In genomic region chr2:51620830-51621229, GRCh38 we compare ENCODE assay signal across 30 cellular contexts.
A peak's percentile ranks its signal among the peaks of the same experiment; 100 is the strongest.
DNase-seq lines count a peak whose midpoint lies in the region; ATAC-seq, FAIRE-seq and TF ChIP-seq lines count a peak whose summit lies in the region.
"Had no signal": no experiment of that assay in that cellular context is flagged by ENCODE, and none has a peak within 500 bp of the region (broad histone marks: within the 10 kb centered on the region; RNA-seq: fewer than 3 reads in every experiment).

No MANE protein-coding gene starts in this region.

- CTCF ChIA-PET in RWPE1 (lab: Yijun Ruan, JAX) = no interaction called here
- CTCF ChIA-PET in endothelial cell of umbilical vein (lab: Charles Lee) = no interaction called here

- peak overlapping the region; percentile 16 for H3K4me2 ChIP-seq in endothelial cell of umbilical vein (ENCODE audit: insufficient read depth, low read length)
- H3K4me2 ChIP-seq: SK-N-SH had no signal

- ATAC-seq in gastroesophageal sphincter = no peak
- ATAC-seq: activated naive CD4-positive, alpha-beta T cell treated with anti-CD3 and anti-CD28 coated beads, Interleukin-2, amount 50 U/mL, for 72 hours; gastrocnemius medialis; Right ventricle myocardium inferior; stimulated activated effector memory CD8-positive, alpha-beta T cell treated with anti-CD3 and anti-CD28 coated beads, Interleukin-12 subunit alpha, Interleukin-12 subunit beta, amount 100 ng/mL, for 72 hours; WTC11 had no signal

- TF ChIP-seq POLR2A in endothelial cell of umbilical vein (IDR thresholded peaks at IDR 0.05; ENCODE audit: low read depth, low read length) = no peak
- no peak for TF ChIP-seq POLR2A in gastroesophageal sphincter (IDR thresholded peaks at IDR 0.05)

- peaks cover 9% of the 10 kb centered on the region for H3K4me1 ChIP-seq in endothelial cell of umbilical vein (ENCODE audit: control insufficient read depth, extremely low read depth, insufficient read depth, low read length)
- H3K4me1 ChIP-seq in gastroesophageal sphincter = no peaks in the 10 kb centered on the region
- H3K4me1 ChIP-seq: gastrocnemius medialis, transverse colon had no signal

- H2AFZ ChIP-seq in endothelial cell of umbilical vein (ENCODE audit: low read depth, low read length) = no peak overlapping the region

- H3K27ac ChIP-seq in RWPE1 = no peak overlapping the region
- no peak overlapping the region for H3K27ac ChIP-seq in endothelial cell of umbilical vein (ENCODE audit: insufficient read depth, low read depth, low read length)
- no peak overlapping the region for H3K27ac ChIP-seq in gastroesophageal sphincter
- H3K27ac ChIP-seq: gastrocnemius medialis, HL-60, transverse colon had no signal

- in situ Hi-C loops in GM13976 (cut with MboI; ENCODE audit: low sequenced_read_pairs, unreplicated experiment) = no loop called here

- TF ChIP-seq CTCF in RWPE1 (conservative IDR thresholded peaks at IDR 0.05; ENCODE audit: low read depth) = no peak
- no peak for TF ChIP-seq CTCF in endothelial cell of umbilical vein (IDR thresholded peaks at IDR 0.05; ENCODE audit: extremely low read depth in 1 of 2, insufficient read depth in 1 of 2, low read depth in 1 of 2, low read length in 2 of 2)
- TF ChIP-seq CTCF in gastroesophageal sphincter (IDR thresholded peaks at IDR 0.05) = no peak
- no peak for TF ChIP-seq CTCF in GM13976 (IDR thresholded peaks at IDR 0.05; ENCODE audit: borderline replicate concordance, control extremely low read depth, extremely low read depth, insufficient read depth, missing control alignments)

- no peak for TF ChIP-seq EP300 in gastroesophageal sphincter (IDR thresholded peaks at IDR 0.05)

- dilution Hi-C loops in endothelial cell of umbilical vein (cut with MboI; ENCODE audit: extremely low pct_ligation_motif_present, low sequenced_read_pairs) = no loop called here

- peak; percentile 60 for FAIRE-seq in endothelial cell of umbilical vein (lab: Jason Lieb, UNC)
- FAIRE-seq: D721Med had no signal

- POLR2A ChIA-PET in RWPE1 (lab: Yijun Ruan, JAX; ENCODE audit: low non-redundant PET) = no interaction called here
- POLR2A ChIA-PET in endothelial cell of umbilical vein (lab: Charles Lee) = no interaction called here

- H3K4me3 ChIP-seq in endothelial cell of umbilical vein (replicated peaks in 1 of 3; ENCODE audit: insufficient read depth in 1 of 3, low read depth in 1 of 3, low read length in 3 of 3) (no peak overlapping the region), gastroesophageal sphincter (no peak overlapping the region)
- H3K4me3 ChIP-seq: gastrocnemius medialis, transverse colon had no signal

- H4K20me1 ChIP-seq in endothelial cell of umbilical vein (replicated peaks; ENCODE audit: control insufficient read depth, extremely low read depth, insufficient read depth, low read length) = no peaks in the 10 kb centered on the region

- H3K9me3 ChIP-seq in endothelial cell of umbilical vein (replicated peaks; ENCODE audit: control insufficient read depth, insufficient read depth, low read length) = no peaks in the 10 kb centered on the region
- H3K9me3 ChIP-seq in gastroesophageal sphincter = no peaks in the 10 kb centered on the region
- H3K9me3 ChIP-seq: gastrocnemius medialis, SK-N-SH, transverse colon had no signal

- BruUV-seq in endothelial cell of umbilical vein (replicated peaks; lab: Mats Ljungman, UMichigan) = no TSS peak

- no peaks in the 10 kb centered on the region for H3K79me2 ChIP-seq in endothelial cell of umbilical vein (ENCODE audit: control insufficient read depth, insufficient read depth, low read length)

- no peaks in the 10 kb centered on the region for H3K36me3 ChIP-seq in endothelial cell of umbilical vein (ENCODE audit: control insufficient read depth in 2 of 2, extremely low read depth in 1 of 2, insufficient read depth in 2 of 2, low read length in 2 of 2)
- H3K36me3 ChIP-seq in gastroesophageal sphincter = no peaks in the 10 kb centered on the region
- H3K36me3 ChIP-seq: gastrocnemius medialis, transverse colon had no signal

- no peak overlapping the region for H3K9ac ChIP-seq in endothelial cell of umbilical vein (replicated peaks; ENCODE audit: extremely low read depth, insufficient read depth, low read length)
- H3K9ac ChIP-seq: SK-N-SH had no signal

- WGBS in gastroesophageal sphincter (ENCODE audit: low coverage in 1 of 2), 2 donors = 25 to 63% methylated on average over 1 of the region's 1 CpG

- DNase-seq in NCI-H748 (lab: John Stamatoyannopoulos, UW; ENCODE audit: unreplicated experiment) (peak; percentile 11), NCI-H748 treated with DMSO at 0.1 percent for 48 hours (lab: John Stamatoyannopoulos, UW) (no peak), RWPE1 (ENCODE audit: low spot score) (peak; percentile 12), endothelial cell of umbilical vein (ENCODE audit: low read depth, low spot score) (peak; percentile 43), GM13976 (ENCODE audit: low spot score) (no peak), anterior cingulate cortex (lab: John Stamatoyannopoulos, UW) (no peak)
- no peak for DNase-seq in stimulated activated CD4-positive, alpha-beta T cell treated with anti-CD3 and anti-CD28 coated beads, Interleukin-12 subunit alpha, Interleukin-12 subunit beta, amount 100 ng/mL, for 4 hours
- DNase-seq: 8988T; activated CD4-positive, alpha-beta T cell treated with anti-CD3 and anti-CD28 coated beads, Interleukin-2, amount 10 ng/mL, durations not matched to agents 24 days and 14 days; activated CD8-positive, alpha-beta memory T cell treated with anti-CD3 and anti-CD28 coated beads for 24 hours; activated T-cell treated with anti-CD3 and anti-CD28 coated beads for 4 hours; aorta; DND-41; gastrocnemius medialis; GF-D8; hippocampal formation; NCI-H1092; NCI-H1694 treated with DMSO at 0.1 percent for 48 hours; NCI-H2171 treated with DMSO at 0.1 percent for 48 hours; NCI-H510A; OCI-M1; SK-N-SH; transverse colon had no signal

- no peaks in the 10 kb centered on the region for H3K9me1 ChIP-seq in endothelial cell of umbilical vein (replicated peaks; ENCODE audit: control insufficient read depth, extremely low read depth, insufficient read depth, low read length)

- intact Hi-C loops in endothelial cell of umbilical vein (cut with micrococcal nuclease) = loop anchor here (5.0 kb wide), 1 partner anchor 114 kb away; no protein-coding TSS in a partner anchor

- H3K27me3 ChIP-seq in endothelial cell of umbilical vein (ENCODE audit: control insufficient read depth in 2 of 2, insufficient read depth in 2 of 2, low read length in 2 of 2) (no peaks in the 10 kb centered on the region), gastroesophageal sphincter (no peaks in the 10 kb centered on the region)
- H3K27me3 ChIP-seq: gastrocnemius medialis, transverse colon had no signal

TF ChIP-seq in endothelial cell of umbilical vein, 7 proteins besides CTCF, POLR2A, EP300 and RAD21:
- peak; percentile 60 for TF ChIP-seq JUN (IDR thresholded peaks at IDR 0.05; ENCODE audit: borderline replicate concordance, insufficient read depth, insufficient read length, low read depth)
- TF ChIP-seq MAX (IDR thresholded peaks at IDR 0.05; ENCODE audit: insufficient read depth, insufficient read length) = no peak
- TF ChIP-seq FOS (IDR thresholded peaks at IDR 0.05; ENCODE audit: borderline replicate concordance, insufficient read depth, low read length) = peak; percentile 70

Comparison
In these comparisons a context has a peak if more than half of its experiments do, and no peak if none do; other contexts are left out.
1. DNase-seq: peak in NCI-H748 (single experiment), RWPE1 (single experiment) and endothelial cell of umbilical vein (single experiment); none in NCI-H748 treated with DMSO at 0.1 percent for 48 hours (single experiment), GM13976 (single experiment), stimulated activated CD4-positive, alpha-beta T cell treated with anti-CD3 and anti-CD28 coated beads, Interleukin-12 subunit alpha, Interleukin-12 subunit beta, amount 100 ng/mL, for 4 hours (single experiment) and anterior cingulate cortex (0 of 58).